18 cellular contexts compared by ENCODE assay signal in the genomic region with DNA sequence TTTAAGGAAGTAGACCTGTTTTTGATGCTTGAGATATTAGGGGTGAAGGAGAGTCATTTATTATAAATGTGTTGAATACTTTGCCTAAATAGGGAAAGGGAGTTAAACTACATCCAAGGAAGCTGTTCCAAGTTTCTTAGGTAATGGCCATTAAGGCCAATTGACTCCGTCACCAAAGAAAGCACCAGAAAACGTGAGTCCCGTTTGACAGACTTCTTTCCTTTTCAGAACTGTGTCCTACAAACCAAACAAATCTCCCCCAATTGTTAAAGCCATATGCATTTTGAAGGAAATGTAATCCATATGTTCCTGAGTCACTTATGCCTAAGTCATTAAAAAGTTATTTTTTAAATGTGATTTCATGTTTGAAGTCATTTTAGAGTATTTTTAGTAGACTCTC.
A peak's percentile ranks its signal among the peaks of the same experiment; 100 is the strongest.
DNase-seq lines count a peak whose midpoint lies in the region; ATAC-seq and TF ChIP-seq lines count a peak whose summit lies in the region.
"Had no signal": no experiment of that assay in that cellular context is flagged by ENCODE, and none has a peak within 500 bp of the region (broad histone marks: within the 10 kb centered on the region; RNA-seq: fewer than 3 reads in every experiment).

No MANE protein-coding gene starts in this region.

- H3K9me3 ChIP-seq in thymus (ENCODE audit: control insufficient read depth) (no peaks in the 10 kb centered on the region), heart right ventricle (peaks cover 0 to 7% (median 0%) of the 10 kb centered on the region in 11 donors)
- H3K9me3 ChIP-seq: BLaER1, left ventricle myocardium inferior, Peyer's patch had no signal

- 0 out of 2 replicates have a peak overlapping the region, but pooled peaks have one; percentile 0 for H3K4me3 ChIP-seq in HFF-Myc (replicated peaks; ENCODE audit: low read depth, low read length)
- H3K4me3 ChIP-seq in foreskin fibroblast (ENCODE audit: low read depth in 1 of 2, low read length in 2 of 2), result peak overlapping the region in 1 of 2 donors; percentile 11
- H3K4me3 ChIP-seq in thymus (ENCODE audit: low read length), result no peak overlapping the region
- H3K4me3 ChIP-seq in heart right ventricle, result no peak overlapping the region
- H3K4me3 ChIP-seq: BLaER1, left ventricle myocardium inferior, Peyer's patch had no signal

- H3K27me3 ChIP-seq in thymus (ENCODE audit: control insufficient read depth, insufficient read depth) (no peaks in the 10 kb centered on the region), heart right ventricle (no peaks in the 10 kb centered on the region)
- H3K27me3 ChIP-seq: BLaER1, Peyer's patch had no signal

- TF ChIP-seq CTCF in HFF-Myc (IDR thresholded peaks at IDR 0.05; ENCODE audit: low read depth, low read length, missing control alignments) (no peak), activated B cell treated with CpG ODN at 0.5 μM for 24 hours (IDR thresholded peaks at IDR 0.05) (no peak), foreskin fibroblast (IDR thresholded peaks at IDR 0.05; ENCODE audit: low read depth, low read length) (no peak), heart right ventricle (IDR thresholded peaks at IDR 0.05) (no peak)

- 86% methylated on average over 3 of the region's 3 CpGs for WGBS in thymus
- 50 to 61% methylated on average over 3 of the region's 3 CpGs for WGBS in heart right ventricle, 2 donors

- H3K27me3 Mint-ChIP-seq in activated B cell treated with CpG ODN at 0.5 μM for 24 hours, result no peaks in the 10 kb centered on the region
- H3K27me3 Mint-ChIP-seq: activated CD4-positive, alpha-beta T cell treated with anti-CD3 and anti-CD28 coated beads, Interleukin-2, amount 10 ng/mL, durations not matched to agents 24 days and 14 days had no signal

- CTCF ChIA-PET in activated B cell treated with CpG ODN at 0.5 μM for 24 hours (lab: Charles Lee), result interaction anchor here (0.9 to 1.1 kb wide), 2 partner anchors 16 to 60 kb away, joined by 3 read pairs; no protein-coding TSS in a partner anchor

- ATAC-seq in activated B cell treated with CpG ODN at 0.5 μM for 24 hours (ENCODE audit: low read depth) (no peak), HG02610 (IDR thresholded peaks at IDR 0.05; ENCODE audit: unreplicated experiment) (no peak), heart right ventricle (no peak)

- DNase-seq in HFF-Myc (ENCODE audit: extremely low read depth, low read depth), result peak; percentile 82
- no peak for DNase-seq in activated B cell treated with CpG ODN at 0.5 μM for 24 hours
- peak; percentile 35 to 70 for DNase-seq in foreskin fibroblast
- DNase-seq in heart right ventricle, result no peak
- no peak for DNase-seq in activated T-cell treated with anti-CD3 and anti-CD28 coated beads, Interleukin-2, amount 50 U/mL, for 48 hours
- DNase-seq in DMS 273 (lab: John Stamatoyannopoulos, UW; ENCODE audit: unreplicated experiment), result no peak
- DNase-seq: activated CD4-positive, alpha-beta T cell treated with anti-CD3 and anti-CD28 coated beads, Interleukin-2, amount 10 ng/mL, durations not matched to agents 24 days and 14 days; activated CD8-positive, alpha-beta memory T cell treated with anti-CD3 and anti-CD28 coated beads, Interleukin-2, amount 50 U/mL, for 48 hours; anterior cingulate cortex; left ventricle myocardium inferior; NCI-H1694; NCI-H774; Peyer's patch; stimulated activated CD4-positive, alpha-beta T cell treated with anti-CD3 and anti-CD28 coated beads, Interleukin-4, amount 100 ng/mL, for 1 hour; substantia nigra had no signal

- H3K9me3 Mint-ChIP-seq in activated B cell treated with CpG ODN at 0.5 μM for 24 hours, result no peaks in the 10 kb centered on the region
- H3K9me3 Mint-ChIP-seq: activated CD4-positive, alpha-beta T cell treated with anti-CD3 and anti-CD28 coated beads, Interleukin-2, amount 10 ng/mL, durations not matched to agents 24 days and 14 days had no signal

- intact Hi-C loops in activated B cell treated with CpG ODN at 0.5 μM for 24 hours (cut with micrococcal nuclease) (no loop called here), heart right ventricle (cut with DNase I) (no loop called here)

- POLR2A ChIA-PET in activated B cell treated with CpG ODN at 0.5 μM for 24 hours (lab: Charles Lee), result interaction anchor here (1.0 to 3.3 kb wide), 3 partner anchors 61 to 134 kb away, joined by 3 to 17 read pairs (median 4); a partner anchor contains a TSS

- H3K4me1 Mint-ChIP-seq in activated B cell treated with CpG ODN at 0.5 μM for 24 hours, result peaks cover 42% of the 10 kb centered on the region

- H3K4me3 Mint-ChIP-seq in activated B cell treated with CpG ODN at 0.5 μM for 24 hours, result no peak overlapping the region

- peak overlapping the region; percentile 97 for H3K27ac Mint-ChIP-seq in activated B cell treated with CpG ODN at 0.5 μM for 24 hours

- peaks cover 20% of the 10 kb centered on the region for H3K36me3 Mint-ChIP-seq in activated B cell treated with CpG ODN at 0.5 μM for 24 hours (ENCODE audit: low read depth)

- H3K4me1 ChIP-seq in thymus (ENCODE audit: control insufficient read depth, insufficient read depth, low read length) (peaks cover 31% of the 10 kb centered on the region), heart right ventricle (no peaks in the 10 kb centered on the region)
- H3K4me1 ChIP-seq: BLaER1, left ventricle myocardium inferior, Peyer's patch had no signal

- H3K27ac ChIP-seq in thymus (ENCODE audit: low read depth) (peak overlapping the region; percentile 60), heart right ventricle (no peak overlapping the region)
- H3K27ac ChIP-seq: BLaER1, left ventricle myocardium inferior had no signal

- peaks cover 7% of the 10 kb centered on the region for H3K36me3 ChIP-seq in thymus (ENCODE audit: control insufficient read depth, insufficient read depth)
- peaks cover 0 to 4% (median 0%) of the 10 kb centered on the region in 9 donors for H3K36me3 ChIP-seq in heart right ventricle
- H3K36me3 ChIP-seq: BLaER1, Peyer's patch had no signal

Comparison
In these comparisons a context has a peak if more than half of its experiments do, and no peak if none do; other contexts are left out.
1. DNase-seq: peak in HFF-Myc (single experiment) and foreskin fibroblast (2 of 2); none in activated B cell treated with CpG ODN at 0.5 μM for 24 hours (single experiment), heart right ventricle (0 of 2), activated T-cell treated with anti-CD3 and anti-CD28 coated beads, Interleukin-2, amount 50 U/mL, for 48 hours (0 of 2) and DMS 273 (single experiment).